In the genomic region with DNA sequence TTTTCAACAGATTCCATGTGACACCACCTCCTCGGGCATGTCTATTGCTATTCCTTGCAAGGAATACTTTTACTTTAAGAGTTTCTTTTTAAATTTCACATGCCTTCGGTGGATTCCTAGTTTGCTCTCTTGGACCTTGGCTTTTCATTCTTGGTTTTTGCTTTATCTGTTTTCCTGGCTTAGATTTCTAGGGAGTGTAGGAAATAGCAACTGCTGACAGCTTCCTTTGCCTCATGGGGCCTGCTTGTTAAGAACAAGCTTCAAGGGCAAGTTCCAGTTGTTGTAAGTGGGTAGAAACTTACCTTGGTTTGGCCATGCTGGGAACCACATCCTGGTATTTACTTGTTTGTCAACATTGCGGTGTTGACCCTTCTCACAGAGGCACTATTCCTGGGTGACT, we compare ENCODE assay signal across 5 cellular contexts.
"Had no signal": no experiment of that assay in that cellular context is flagged by ENCODE, and none has a peak within 500 bp of the region (broad histone marks: within the 10 kb centered on the region; RNA-seq: fewer than 3 reads in every experiment).

No MANE protein-coding gene starts in this region.

- H3K27ac ChIP-seq: HL-60 had no signal

- ATAC-seq: HepG2, K562 had no signal

- H3K4me3 ChIP-seq: K562 had no signal

- DNase-seq: IMR-90, KBM-7 had no signal
